11 cellular contexts compared by ENCODE assay signal in the genomic region with DNA sequence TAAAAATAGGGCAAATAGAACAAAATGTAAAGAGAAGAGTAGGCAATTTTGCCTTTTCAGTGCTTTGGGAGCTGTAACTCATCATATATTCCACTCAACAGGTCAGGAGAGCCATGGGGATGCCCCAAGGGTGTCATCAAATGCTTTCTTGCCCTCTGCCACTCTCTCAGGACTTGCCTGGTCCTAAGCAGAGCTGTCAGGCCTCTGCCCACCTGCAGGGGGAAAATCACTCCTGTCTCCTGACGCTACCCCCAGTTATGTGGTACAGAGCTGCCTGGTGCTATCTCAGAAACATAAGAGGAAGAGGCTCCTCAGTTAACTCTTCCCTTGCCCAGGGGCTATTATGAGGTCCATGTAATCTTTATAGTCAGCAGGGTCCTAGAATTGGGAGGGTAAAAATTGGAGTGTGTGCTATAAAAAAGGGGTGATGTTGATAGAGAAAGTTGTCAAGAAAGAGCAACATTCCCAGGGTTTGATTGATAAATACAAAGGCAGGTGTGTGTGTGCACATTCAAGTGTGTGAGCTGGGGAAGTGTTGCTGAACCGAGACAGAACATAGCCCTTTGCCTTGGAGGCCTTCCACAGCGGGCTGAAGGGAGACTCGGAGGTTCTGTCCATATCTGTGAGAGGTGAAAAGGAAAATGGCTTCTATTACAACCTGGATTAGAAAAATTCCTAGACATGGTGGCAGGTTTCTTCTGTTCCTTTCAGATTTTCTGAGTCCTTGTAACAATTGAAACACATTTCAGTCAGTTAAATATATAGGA. TPM values are rescaled to one million over a fixed set of nuclear protein-coding genes. Genes with fewer than 3 reads are reported as not detected.
A peak's percentile ranks its signal among the peaks of the same experiment; 100 is the strongest.
DNase-seq lines count a peak whose midpoint lies in the region; ATAC-seq, FAIRE-seq and TF ChIP-seq lines count a peak whose summit lies in the region.
"Had no signal": no experiment of that assay in that cellular context is flagged by ENCODE, and none has a peak within 500 bp of the region (broad histone marks: within the 10 kb centered on the region; RNA-seq: fewer than 3 reads in every experiment).

No MANE protein-coding gene starts in this region.

- H3K36me3 ChIP-seq in brain microvascular endothelial cell (replicated peaks), result no peaks in the 10 kb centered on the region
- no peaks in the 10 kb centered on the region for H3K36me3 ChIP-seq in sigmoid colon
- H3K36me3 ChIP-seq: tibial artery had no signal

- H3K36me3 Mint-ChIP-seq in T-cell, result no peaks in the 10 kb centered on the region
- H3K36me3 Mint-ChIP-seq: activated naive CD4-positive, alpha-beta T cell treated with anti-CD3 and anti-CD28 coated beads, Interleukin-2, amount 50 U/mL, for 24 hours had no signal

- peak; percentile 58 for FAIRE-seq in urothelium cell line (lab: Jason Lieb, UNC)

- no peak for TF ChIP-seq EP300 in sigmoid colon (IDR thresholded peaks at IDR 0.05)

- CTCF ChIA-PET in T-cell (lab: Charles Lee), result no interaction called here

- no peak for TF ChIP-seq POLR2A in sigmoid colon (IDR thresholded peaks at IDR 0.05)

- no peaks in the 10 kb centered on the region for H3K9me3 ChIP-seq in sigmoid colon
- H3K9me3 ChIP-seq: tibial artery had no signal

- POLR2A ChIA-PET in T-cell (lab: Charles Lee), result no interaction called here

- no peak overlapping the region for H3K27ac Mint-ChIP-seq in T-cell
- H3K27ac Mint-ChIP-seq: activated naive CD4-positive, alpha-beta T cell treated with anti-CD3 and anti-CD28 coated beads, Interleukin-2, amount 50 U/mL, for 24 hours had no signal

- H3K4me3 ChIP-seq in brain microvascular endothelial cell (ENCODE audit: low read depth, low read length) (no peak overlapping the region), sigmoid colon (no peak overlapping the region)
- H3K4me3 ChIP-seq: tibial artery had no signal

- H3K9me3 Mint-ChIP-seq in T-cell, result no peaks in the 10 kb centered on the region
- H3K9me3 Mint-ChIP-seq: activated naive CD4-positive, alpha-beta T cell treated with anti-CD3 and anti-CD28 coated beads, Interleukin-2, amount 50 U/mL, for 24 hours had no signal

- ATAC-seq in Right ventricle myocardium superior (ENCODE audit: poor library complexity) (peak; percentile 65), T-cell (replicated peaks in 1 of 4) (no peak)

- H3K4me3 Mint-ChIP-seq in T-cell, result no peak overlapping the region
- H3K4me3 Mint-ChIP-seq: activated naive CD4-positive, alpha-beta T cell treated with anti-CD3 and anti-CD28 coated beads, Interleukin-2, amount 50 U/mL, for 24 hours had no signal

- DNase-seq in Right ventricle myocardium superior (no peak), cardiac septum (ENCODE audit: low spot score) (no peak), brain microvascular endothelial cell (no peak), islet precursor cell (peak; percentile 73), urothelium cell line (ENCODE audit: low spot score) (no peak), MV-4-11 (lab: John Stamatoyannopoulos, UW) (no peak), sigmoid colon (no peak), T-cell (no peak)
- DNase-seq: NCI-H510A treated with DMSO at 0.1 percent for 48 hours, tibial artery had no signal

- TF ChIP-seq CTCF in brain microvascular endothelial cell (IDR thresholded peaks at IDR 0.05; ENCODE audit: low read depth, low read length, missing control alignments) (peak; percentile 49), sigmoid colon (IDR thresholded peaks at IDR 0.05) (no peak)

- intact Hi-C loops in Right ventricle myocardium superior (cut with DNase I) (no loop called here), cardiac septum (cut with DNase I) (no loop called here), sigmoid colon (cut with DNase I) (no loop called here)

- in situ Hi-C loops in brain microvascular endothelial cell (cut with HindIII; ENCODE audit: low pct_ligation_motif_present, low sequenced_read_pairs), result no loop called here

- peaks cover 0 to 3% of the 10 kb centered on the region in 2 donors for H3K27me3 Mint-ChIP-seq in T-cell
- H3K27me3 Mint-ChIP-seq: activated naive CD4-positive, alpha-beta T cell treated with anti-CD3 and anti-CD28 coated beads, Interleukin-2, amount 50 U/mL, for 24 hours had no signal

- H3K27me3 ChIP-seq in brain microvascular endothelial cell (replicated peaks) (no peaks in the 10 kb centered on the region), sigmoid colon (no peaks in the 10 kb centered on the region)
- H3K27me3 ChIP-seq: tibial artery had no signal

- peaks cover 0 to 40% (median 13%) of the 10 kb centered on the region in 4 donors for H3K4me1 ChIP-seq in sigmoid colon

- H3K4me1 Mint-ChIP-seq in T-cell, result no peaks in the 10 kb centered on the region
- H3K4me1 Mint-ChIP-seq: activated naive CD4-positive, alpha-beta T cell treated with anti-CD3 and anti-CD28 coated beads, Interleukin-2, amount 50 U/mL, for 24 hours had no signal

- H3K27ac ChIP-seq in brain microvascular endothelial cell (no peak overlapping the region), sigmoid colon (no peak overlapping the region)
- H3K27ac ChIP-seq: tibial artery had no signal

- WGBS in sigmoid colon, 2 donors, result 64 to 80% methylated on average over 4 of the region's 4 CpGs

RNA-seq across cellular contexts. Expression of gene PTPRM, which starts 25.4 kb away (rescaled TPM):
- total RNA-seq in Right ventricle myocardium superior (101 TPM), cardiac septum (132 TPM), sigmoid colon (100 to 1,000 TPM in 1 of 4 donors, 10 to 100 TPM in 3; 62.8 to 151 (median 73.4) TPM), T-cell (10 to 100 TPM in 2 of 5 donors, 1 to 10 TPM in 3; 4.1 to 47.4 (median 7.1) TPM)
- polyA plus RNA-seq in sigmoid colon, result 10 to 100 TPM in 1 of 3 donors, 1 to 10 TPM in 2; 3.9 to 18.0 (median 4.8) TPM
